In the genomic region with DNA sequence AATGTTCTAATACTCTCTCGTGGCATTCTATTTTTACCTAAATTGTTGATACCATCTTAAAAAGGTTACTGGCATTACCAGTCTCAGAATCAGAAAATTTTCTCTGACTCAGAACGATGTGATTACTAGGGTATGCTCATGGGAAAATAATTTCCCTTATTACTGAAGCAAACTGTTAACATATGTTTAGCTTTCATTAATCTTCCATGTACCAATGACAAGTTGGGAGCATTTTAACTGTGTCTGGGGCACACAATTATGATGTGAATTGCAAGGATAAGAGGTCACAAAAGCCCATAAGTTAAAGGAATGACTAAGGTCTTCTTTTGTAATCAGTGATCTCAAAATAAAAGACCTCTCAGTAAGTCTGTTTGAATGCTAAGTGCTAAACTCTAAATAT, we compare ENCODE assay signal across 1 cellular context.
TF ChIP-seq lines count a peak whose summit lies in the region.

No MANE protein-coding gene starts in this region.

TF ChIP-seq in SK-N-SH treated with all-trans-retinoic acid at 6 μM for 48 hours, 23 proteins besides CTCF, POLR2A, EP300 and RAD21 (continued from another document):
- TF ChIP-seq, protein P1, sequence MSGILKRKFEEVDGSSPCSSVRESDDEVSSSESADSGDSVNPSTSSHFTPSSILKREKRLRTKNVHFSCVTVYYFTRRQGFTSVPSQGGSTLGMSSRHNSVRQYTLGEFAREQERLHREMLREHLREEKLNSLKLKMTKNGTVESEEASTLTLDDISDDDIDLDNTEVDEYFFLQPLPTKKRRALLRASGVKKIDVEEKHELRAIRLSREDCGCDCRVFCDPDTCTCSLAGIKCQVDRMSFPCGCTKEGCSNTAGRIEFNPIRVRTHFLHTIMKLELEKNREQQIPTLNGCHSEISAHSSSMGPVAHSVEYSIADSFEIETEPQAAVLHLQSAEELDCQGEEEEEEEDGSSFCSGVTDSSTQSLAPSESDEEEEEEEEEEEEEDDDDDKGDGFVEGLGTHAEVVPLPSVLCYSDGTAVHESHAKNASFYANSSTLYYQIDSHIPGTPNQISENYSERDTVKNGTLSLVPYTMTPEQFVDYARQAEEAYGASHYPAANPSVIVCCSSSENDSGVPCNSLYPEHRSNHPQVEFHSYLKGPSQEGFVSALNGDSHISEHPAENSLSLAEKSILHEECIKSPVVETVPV (CRISPR knock-in tag; IDR thresholded peaks at IDR 0.05) = no peak
- TF ChIP-seq TOX (CRISPR knock-in tag; IDR thresholded peaks at IDR 0.05; ENCODE audit: borderline replicate concordance) = no peak
- TF ChIP-seq ZFP30 (CRISPR knock-in tag; IDR thresholded peaks at IDR 0.05) = no peak
- TF ChIP-seq PPARA (CRISPR knock-in tag; IDR thresholded peaks at IDR 0.05; ENCODE audit: borderline replicate concordance) = no peak
- TF ChIP-seq ZFP3 (CRISPR knock-in tag; IDR thresholded peaks at IDR 0.05) = no peak
- no peak for TF ChIP-seq GLIS3 (CRISPR knock-in tag; IDR thresholded peaks at IDR 0.05)
